1 cellular context compared by ENCODE assay signal in the genomic region with DNA sequence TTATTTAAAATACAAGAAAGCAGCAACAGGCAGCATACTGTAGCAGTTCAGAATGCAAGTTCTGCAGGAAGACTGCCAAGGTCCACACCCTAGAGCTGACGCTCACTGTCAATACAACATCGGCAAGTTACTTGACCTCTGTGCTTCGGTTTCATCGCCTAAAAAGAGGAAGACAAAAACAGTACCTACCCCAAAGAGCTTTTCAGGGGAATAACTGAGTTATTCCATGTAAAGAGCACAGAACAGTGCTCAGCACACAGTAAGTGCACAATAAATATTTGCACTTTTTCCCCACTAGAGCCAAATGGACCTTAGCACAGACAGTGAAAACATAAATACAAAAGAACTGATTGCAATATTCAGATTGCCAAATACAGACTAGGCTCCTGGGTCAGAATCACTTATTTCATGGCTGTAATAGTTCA.
TF ChIP-seq lines count a peak whose summit lies in the region.

No MANE protein-coding gene starts in this region.

TF ChIP-seq in HepG2, 621 proteins besides CTCF, POLR2A, EP300 and RAD21 (continued from another document and continues in another):
- TF ChIP-seq, protein P1, sequence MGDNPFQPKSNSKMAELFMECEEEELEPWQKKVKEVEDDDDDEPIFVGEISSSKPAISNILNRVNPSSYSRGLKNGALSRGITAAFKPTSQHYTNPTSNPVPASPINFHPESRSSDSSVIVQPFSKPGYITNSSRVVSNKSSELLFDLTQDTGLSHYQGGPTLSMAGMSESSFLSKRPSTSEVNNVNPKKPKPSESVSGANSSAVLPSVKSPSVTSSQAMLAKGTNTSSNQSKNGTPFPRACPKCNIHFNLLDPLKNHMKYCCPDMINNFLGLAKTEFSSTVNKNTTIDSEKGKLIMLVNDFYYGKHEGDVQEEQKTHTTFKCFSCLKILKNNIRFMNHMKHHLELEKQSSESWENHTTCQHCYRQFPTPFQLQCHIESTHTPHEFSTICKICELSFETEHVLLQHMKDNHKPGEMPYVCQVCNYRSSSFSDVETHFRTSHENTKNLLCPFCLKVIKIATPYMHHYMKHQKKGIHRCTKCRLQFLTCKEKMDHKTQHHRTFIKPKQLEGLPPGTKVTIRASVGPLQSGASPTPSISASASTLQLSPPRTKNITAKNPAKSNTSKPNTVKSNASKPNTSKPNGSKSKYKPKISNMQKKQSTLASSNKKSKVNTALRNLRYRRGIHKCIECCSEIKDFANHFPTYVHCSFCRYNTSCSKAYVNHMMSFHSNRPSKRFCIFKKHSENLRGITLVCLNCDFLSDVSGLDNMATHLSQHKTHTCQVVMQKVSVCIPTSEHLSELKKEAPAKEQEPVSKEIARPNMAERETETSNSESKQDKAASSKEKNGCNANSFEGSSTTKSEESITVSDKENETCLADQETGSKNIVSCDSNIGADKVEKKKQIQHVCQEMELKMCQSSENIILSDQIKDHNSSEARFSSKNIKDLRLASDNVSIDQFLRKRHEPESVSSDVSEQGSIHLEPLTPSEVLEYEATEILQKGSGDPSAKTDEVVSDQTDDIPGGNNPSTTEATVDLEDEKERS (CRISPR knock-in tag; IDR thresholded peaks at IDR 0.05), result 0 out of 2 replicates have a peak, but pooled peaks have one; percentile 52
- TF ChIP-seq ZSCAN22 (CRISPR knock-in tag; IDR thresholded peaks at IDR 0.05) (no peak), ZNF749 (CRISPR knock-in tag; IDR thresholded peaks at IDR 0.05; ENCODE audit: borderline replicate concordance) (no peak), RCOR2 (CRISPR knock-in tag; IDR thresholded peaks at IDR 0.05) (peak; percentile 89), CREM (IDR thresholded peaks at IDR 0.05) (peak; percentile 67), CREM (CRISPR knock-in tag; IDR thresholded peaks at IDR 0.05) (no peak), IRF2 (CRISPR knock-in tag; IDR thresholded peaks at IDR 0.05) (0 out of 2 replicates have a peak, but pooled peaks have one; percentile 36), NCOA1 (CRISPR knock-in tag; IDR thresholded peaks at IDR 0.05) (no peak), KDM4B (CRISPR knock-in tag; IDR thresholded peaks at IDR 0.05) (no peak), ZNF780A (CRISPR knock-in tag; IDR thresholded peaks at IDR 0.05) (no peak), SNAPC5 (CRISPR knock-in tag; IDR thresholded peaks at IDR 0.05; ENCODE audit: borderline replicate concordance) (no peak), CREBL2 (CRISPR knock-in tag; IDR thresholded peaks at IDR 0.05; ENCODE audit: borderline replicate concordance) (no peak), HOXA3 (CRISPR knock-in tag; IDR thresholded peaks at IDR 0.05) (peak; percentile 40; the same call in 1 of the 2 replicates), TCF7L2 (IDR thresholded peaks at IDR 0.05; ENCODE audit: low read depth, low read length) (no peak), GLMP (CRISPR knock-in tag; IDR thresholded peaks at IDR 0.05; ENCODE audit: borderline replicate concordance) (no peak), KDM1A (CRISPR knock-in tag; IDR thresholded peaks at IDR 0.05) (peak; percentile 68; the same call in 1 of the 2 replicates), DPF2 (CRISPR knock-in tag; IDR thresholded peaks at IDR 0.05; ENCODE audit: borderline replicate concordance, low read depth) (peak; percentile 67; the same call in 1 of the 2 replicates), TP53 (CRISPR knock-in tag; conservative IDR thresholded peaks at IDR 0.05) (no peak), ZNF503 (CRISPR knock-in tag; IDR thresholded peaks at IDR 0.05) (peak; percentile 68; the same call in 1 of the 2 replicates), JARID2 (CRISPR knock-in tag; IDR thresholded peaks at IDR 0.05; ENCODE audit: insufficient replicate concordance) (no peak), ZNF275 (CRISPR knock-in tag; IDR thresholded peaks at IDR 0.05; ENCODE audit: borderline replicate concordance) (no peak), HNRNPK (IDR thresholded peaks at IDR 0.05; ENCODE audit: low read depth, low read length, poor library complexity, severe bottlenecking) (no peak), ZNF292 (CRISPR knock-in tag; IDR thresholded peaks at IDR 0.05; ENCODE audit: borderline replicate concordance, low read depth) (peak; percentile 68), ZBTB10 (CRISPR knock-in tag; IDR thresholded peaks at IDR 0.05; ENCODE audit: borderline replicate concordance) (no peak), TEAD3 (CRISPR knock-in tag; optimal IDR thresholded peaks at IDR 0.05; ENCODE audit: borderline replicate concordance) (peak; percentile 8), RFX5 (IDR thresholded peaks at IDR 0.05; ENCODE audit: low read depth, low read length) (no peak), CSRNP1 (CRISPR knock-in tag; IDR thresholded peaks at IDR 0.05) (no peak), ZNF800 (CRISPR knock-in tag; IDR thresholded peaks at IDR 0.05) (no peak), ZNF740 (CRISPR knock-in tag; IDR thresholded peaks at IDR 0.05) (no peak)
- TF ChIP-seq, protein P2, sequence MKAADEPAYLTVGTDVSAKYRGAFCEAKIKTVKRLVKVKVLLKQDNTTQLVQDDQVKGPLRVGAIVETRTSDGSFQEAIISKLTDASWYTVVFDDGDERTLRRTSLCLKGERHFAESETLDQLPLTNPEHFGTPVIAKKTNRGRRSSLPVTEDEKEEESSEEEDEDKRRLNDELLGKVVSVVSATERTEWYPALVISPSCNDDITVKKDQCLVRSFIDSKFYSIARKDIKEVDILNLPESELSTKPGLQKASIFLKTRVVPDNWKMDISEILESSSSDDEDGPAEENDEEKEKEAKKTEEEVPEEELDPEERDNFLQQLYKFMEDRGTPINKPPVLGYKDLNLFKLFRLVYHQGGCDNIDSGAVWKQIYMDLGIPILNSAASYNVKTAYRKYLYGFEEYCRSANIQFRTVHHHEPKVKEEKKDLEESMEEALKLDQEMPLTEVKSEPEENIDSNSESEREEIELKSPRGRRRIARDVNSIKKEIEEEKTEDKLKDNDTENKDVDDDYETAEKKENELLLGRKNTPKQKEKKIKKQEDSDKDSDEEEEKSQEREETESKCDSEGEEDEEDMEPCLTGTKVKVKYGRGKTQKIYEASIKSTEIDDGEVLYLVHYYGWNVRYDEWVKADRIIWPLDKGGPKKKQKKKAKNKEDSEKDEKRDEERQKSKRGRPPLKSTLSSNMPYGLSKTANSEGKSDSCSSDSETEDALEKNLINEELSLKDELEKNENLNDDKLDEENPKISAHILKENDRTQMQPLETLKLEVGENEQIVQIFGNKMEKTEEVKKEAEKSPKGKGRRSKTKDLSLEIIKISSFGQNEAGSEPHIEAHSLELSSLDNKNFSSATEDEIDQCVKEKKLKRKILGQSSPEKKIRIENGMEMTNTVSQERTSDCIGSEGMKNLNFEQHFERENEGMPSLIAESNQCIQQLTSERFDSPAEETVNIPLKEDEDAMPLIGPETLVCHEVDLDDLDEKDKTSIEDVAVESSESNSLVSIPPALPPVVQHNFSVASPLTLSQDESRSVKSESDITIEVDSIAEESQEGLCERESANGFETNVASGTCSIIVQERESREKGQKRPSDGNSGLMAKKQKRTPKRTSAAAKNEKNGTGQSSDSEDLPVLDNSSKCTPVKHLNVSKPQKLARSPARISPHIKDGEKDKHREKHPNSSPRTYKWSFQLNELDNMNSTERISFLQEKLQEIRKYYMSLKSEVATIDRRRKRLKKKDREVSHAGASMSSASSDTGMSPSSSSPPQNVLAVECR (CRISPR knock-in tag; IDR thresholded peaks at IDR 0.05; ENCODE audit: borderline replicate concordance), result no peak; the same call in 1 of the 2 replicates
- TF ChIP-seq, protein P3, sequence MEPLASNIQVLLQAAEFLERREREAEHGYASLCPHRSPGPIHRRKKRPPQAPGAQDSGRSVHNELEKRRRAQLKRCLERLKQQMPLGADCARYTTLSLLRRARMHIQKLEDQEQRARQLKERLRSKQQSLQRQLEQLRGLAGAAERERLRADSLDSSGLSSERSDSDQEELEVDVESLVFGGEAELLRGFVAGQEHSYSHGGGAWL (CRISPR knock-in tag; IDR thresholded peaks at IDR 0.05), result no peak
